ENCODE assay signal across 8 cellular contexts in the genomic region with DNA sequence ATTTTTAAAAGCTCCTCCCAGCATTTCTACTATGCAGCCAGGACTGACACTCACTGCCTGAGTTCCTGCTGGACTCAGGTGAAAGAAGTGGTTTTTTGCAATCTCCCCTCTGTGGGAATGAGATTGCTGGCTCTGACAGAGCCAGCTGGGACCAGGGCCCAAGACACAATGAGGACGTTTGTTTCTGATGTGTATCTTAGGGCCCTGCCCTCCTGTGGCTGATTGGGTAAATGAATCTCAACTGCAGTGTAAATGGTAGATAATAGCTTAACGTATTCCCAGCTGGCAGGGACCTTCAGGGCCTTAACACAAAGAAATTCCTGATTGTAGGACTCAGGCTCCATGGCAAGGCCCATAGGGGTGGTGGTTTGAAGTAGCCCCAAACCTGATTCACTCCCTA.
DNase-seq lines count a peak whose midpoint lies in the region; ATAC-seq and TF ChIP-seq lines count a peak whose summit lies in the region.

No MANE protein-coding gene starts in this region.

- TF ChIP-seq CTCF in SK-N-SH (IDR thresholded peaks at IDR 0.05) = peak; percentile 23; the same call in 1 of the 2 replicates
- no peak for TF ChIP-seq CTCF in CD8-positive, alpha-beta T cell (IDR thresholded peaks at IDR 0.05)

- H3K4me3 Mint-ChIP-seq in CD8-positive, alpha-beta T cell = no peak overlapping the region

- no peaks in the 10 kb centered on the region for H3K27me3 Mint-ChIP-seq in CD8-positive, alpha-beta T cell (ENCODE audit: low read depth)

- no peak overlapping the region for H3K4me2 ChIP-seq in SK-N-SH

- H3K4me1 Mint-ChIP-seq in CD8-positive, alpha-beta T cell (ENCODE audit: low read depth) = no peaks in the 10 kb centered on the region

- peak; percentile 14; the same call in 1 of the 2 replicates for TF ChIP-seq RAD21 in SK-N-SH (IDR thresholded peaks at IDR 0.05; ENCODE audit: low read length)

- no peak overlapping the region for H3K9ac ChIP-seq in SK-N-SH

- H3K9me3 ChIP-seq in SK-N-SH = no peaks in the 10 kb centered on the region
- no peaks in the 10 kb centered on the region for H3K9me3 ChIP-seq in effector memory CD4-positive, alpha-beta T cell (ENCODE audit: control insufficient read depth, low read length)
- no peaks in the 10 kb centered on the region for H3K9me3 ChIP-seq in CD8-positive, alpha-beta T cell (ENCODE audit: low read length)

- H4K20me1 ChIP-seq in SK-N-SH (ENCODE audit: insufficient read depth) = no peaks in the 10 kb centered on the region

- peaks cover 3% of the 10 kb centered on the region; the same call in 1 of the 2 replicates for H3K27me3 ChIP-seq in SK-N-SH (ENCODE audit: insufficient read depth)
- no peaks in the 10 kb centered on the region for H3K27me3 ChIP-seq in effector memory CD4-positive, alpha-beta T cell (replicated peaks; ENCODE audit: control insufficient read depth, insufficient read depth, low read length, poor library complexity, severe bottlenecking)
- H3K27me3 ChIP-seq in CD8-positive, alpha-beta T cell (ENCODE audit: insufficient read depth, low read length) = no peaks in the 10 kb centered on the region

- CTCF ChIA-PET in SK-N-SH (lab: Yijun Ruan, JAX) = interaction anchor here (1.2 to 1.5 kb wide), 2 partner anchors 235 to 517 kb away, joined by 4 to 6 read pairs; a partner anchor contains a TSS
- CTCF ChIA-PET in CD8-positive, alpha-beta T cell (lab: Charles Lee) = no interaction called here

- no peak overlapping the region for H3K27ac Mint-ChIP-seq in CD8-positive, alpha-beta T cell

- H3K4me3 ChIP-seq in SK-N-SH (ENCODE audit: low read depth in 2 of 2, low read length in 1 of 2) = no peak overlapping the region
- no peak overlapping the region for H3K4me3 ChIP-seq in effector memory CD4-positive, alpha-beta T cell (ENCODE audit: insufficient read depth, low read depth, low read length, poor library complexity, severe bottlenecking)
- no peak overlapping the region for H3K4me3 ChIP-seq in CD8-positive, alpha-beta T cell (ENCODE audit: low read depth, low read length)

- 11% methylated on average over 2 of the region's 2 CpGs for WGBS in SK-N-SH (ENCODE audit: low lambda C conversion rate)

- POLR2A ChIA-PET in SK-N-SH (lab: Yijun Ruan, JAX) = no interaction called here
- POLR2A ChIA-PET in CD8-positive, alpha-beta T cell (lab: Charles Lee) = no interaction called here

- H2AFZ ChIP-seq in SK-N-SH (ENCODE audit: low read depth) = no peak overlapping the region

- peaks cover 0 to 3% of the 10 kb centered on the region in 2 experiments; a peak in 1 of 4 replicates for H3K4me1 ChIP-seq in SK-N-SH (ENCODE audit: control insufficient read depth in 1 of 2, insufficient read depth in 2 of 2, low read depth in 1 of 2, low read length in 1 of 2)
- H3K4me1 ChIP-seq in effector memory CD4-positive, alpha-beta T cell (ENCODE audit: control insufficient read depth, insufficient read depth, low read length, poor library complexity, severe bottlenecking) = no peaks in the 10 kb centered on the region
- H3K4me1 ChIP-seq in CD8-positive, alpha-beta T cell (ENCODE audit: insufficient read depth, low read length) = no peaks in the 10 kb centered on the region

- H3K79me2 ChIP-seq in SK-N-SH (ENCODE audit: insufficient read depth) = no peaks in the 10 kb centered on the region

- H3K36me3 Mint-ChIP-seq in CD8-positive, alpha-beta T cell = no peaks in the 10 kb centered on the region

- no peaks in the 10 kb centered on the region for H3F3A ChIP-seq in SK-N-SH (replicated peaks; ENCODE audit: insufficient read depth)

- peak; percentile 3 for DNase-seq in DMS114 treated with DMSO at 0.1 percent for 48 hours (lab: John Stamatoyannopoulos, UW; ENCODE audit: unreplicated experiment)
- DNase-seq in SK-N-SH = peak; percentile 19
- peak in 1 of 2 donors; percentile 6 for DNase-seq in left colon
- DNase-seq in HPDE6-E6E7 (ENCODE audit: extremely low spot score) = no peak
- DNase-seq in effector memory CD4-positive, alpha-beta T cell = no peak
- DNase-seq in activated CD4-positive, alpha-beta T cell treated with anti-CD3 and anti-CD28 coated beads for 48 hours = no peak
- DNase-seq in CD8-positive, alpha-beta T cell = no peak

- no peak for TF ChIP-seq EP300 in SK-N-SH (IDR thresholded peaks at IDR 0.05; ENCODE audit: borderline replicate concordance in 1 of 2, low read depth in 1 of 2, low read length in 1 of 2)

- ATAC-seq in HG03469 (IDR thresholded peaks at IDR 0.05; ENCODE audit: unreplicated experiment) = peak; percentile 74
- ATAC-seq in left colon = peak; percentile 64
- no peak for ATAC-seq in CD8-positive, alpha-beta T cell

- H3K9me3 Mint-ChIP-seq in CD8-positive, alpha-beta T cell = no peaks in the 10 kb centered on the region

- H3K27ac ChIP-seq in SK-N-SH (ENCODE audit: low read depth in 2 of 2, low read length in 1 of 2) = no peak overlapping the region
- no peak overlapping the region for H3K27ac ChIP-seq in effector memory CD4-positive, alpha-beta T cell (ENCODE audit: insufficient read depth, low read length, poor library complexity, severe bottlenecking)
- H3K27ac ChIP-seq in CD8-positive, alpha-beta T cell (ENCODE audit: low read depth, low read length) = no peak overlapping the region

- H3K36me3 ChIP-seq in SK-N-SH (replicated peaks in 1 of 2; ENCODE audit: control insufficient read depth in 1 of 2, insufficient read depth in 2 of 2, low read length in 1 of 2) = no peaks in the 10 kb centered on the region
- no peaks in the 10 kb centered on the region for H3K36me3 ChIP-seq in effector memory CD4-positive, alpha-beta T cell (ENCODE audit: control insufficient read depth, insufficient read depth, low read length)
- H3K36me3 ChIP-seq in CD8-positive, alpha-beta T cell (ENCODE audit: insufficient read depth, low read length) = no peaks in the 10 kb centered on the region

- intact Hi-C loops in left colon (cut with DNase I, micrococcal nuclease) = no loop called here
- intact Hi-C loops in CD8-positive, alpha-beta T cell (cut with DNase I, micrococcal nuclease) = no loop called here

- H3K9me2 ChIP-seq in SK-N-SH = no peaks in the 10 kb centered on the region

TF ChIP-seq in SK-N-SH, 30 proteins besides CTCF, POLR2A, EP300 and RAD21:
- TF ChIP-seq, protein P1, sequence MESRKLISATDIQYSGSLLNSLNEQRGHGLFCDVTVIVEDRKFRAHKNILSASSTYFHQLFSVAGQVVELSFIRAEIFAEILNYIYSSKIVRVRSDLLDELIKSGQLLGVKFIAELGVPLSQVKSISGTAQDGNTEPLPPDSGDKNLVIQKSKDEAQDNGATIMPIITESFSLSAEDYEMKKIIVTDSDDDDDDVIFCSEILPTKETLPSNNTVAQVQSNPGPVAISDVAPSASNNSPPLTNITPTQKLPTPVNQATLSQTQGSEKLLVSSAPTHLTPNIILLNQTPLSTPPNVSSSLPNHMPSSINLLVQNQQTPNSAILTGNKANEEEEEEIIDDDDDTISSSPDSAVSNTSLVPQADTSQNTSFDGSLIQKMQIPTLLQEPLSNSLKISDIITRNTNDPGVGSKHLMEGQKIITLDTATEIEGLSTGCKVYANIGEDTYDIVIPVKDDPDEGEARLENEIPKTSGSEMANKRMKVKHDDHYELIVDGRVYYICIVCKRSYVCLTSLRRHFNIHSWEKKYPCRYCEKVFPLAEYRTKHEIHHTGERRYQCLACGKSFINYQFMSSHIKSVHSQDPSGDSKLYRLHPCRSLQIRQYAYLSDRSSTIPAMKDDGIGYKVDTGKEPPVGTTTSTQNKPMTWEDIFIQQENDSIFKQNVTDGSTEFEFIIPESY (IDR thresholded peaks at IDR 0.05; ENCODE audit: borderline replicate concordance, low read depth) = no peak
- TF ChIP-seq, protein P2, sequence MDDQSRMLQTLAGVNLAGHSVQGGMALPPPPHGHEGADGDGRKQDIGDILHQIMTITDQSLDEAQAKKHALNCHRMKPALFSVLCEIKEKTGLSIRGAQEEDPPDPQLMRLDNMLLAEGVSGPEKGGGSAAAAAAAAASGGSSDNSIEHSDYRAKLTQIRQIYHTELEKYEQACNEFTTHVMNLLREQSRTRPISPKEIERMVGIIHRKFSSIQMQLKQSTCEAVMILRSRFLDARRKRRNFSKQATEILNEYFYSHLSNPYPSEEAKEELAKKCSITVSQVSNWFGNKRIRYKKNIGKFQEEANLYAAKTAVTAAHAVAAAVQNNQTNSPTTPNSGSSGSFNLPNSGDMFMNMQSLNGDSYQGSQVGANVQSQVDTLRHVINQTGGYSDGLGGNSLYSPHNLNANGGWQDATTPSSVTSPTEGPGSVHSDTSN (IDR thresholded peaks at IDR 0.05) = no peak
- TF ChIP-seq, protein P3, sequence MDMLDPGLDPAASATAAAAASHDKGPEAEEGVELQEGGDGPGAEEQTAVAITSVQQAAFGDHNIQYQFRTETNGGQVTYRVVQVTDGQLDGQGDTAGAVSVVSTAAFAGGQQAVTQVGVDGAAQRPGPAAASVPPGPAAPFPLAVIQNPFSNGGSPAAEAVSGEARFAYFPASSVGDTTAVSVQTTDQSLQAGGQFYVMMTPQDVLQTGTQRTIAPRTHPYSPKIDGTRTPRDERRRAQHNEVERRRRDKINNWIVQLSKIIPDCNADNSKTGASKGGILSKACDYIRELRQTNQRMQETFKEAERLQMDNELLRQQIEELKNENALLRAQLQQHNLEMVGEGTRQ (IDR thresholded peaks at IDR 0.05; ENCODE audit: borderline replicate concordance, low read depth, low read length) = no peak
- no peak for TF ChIP-seq NRF1 (IDR thresholded peaks at IDR 0.05; ENCODE audit: low read depth, low read length)
- TF ChIP-seq RCOR1 (IDR thresholded peaks at IDR 0.05; ENCODE audit: low read length) = no peak
- TF ChIP-seq POLR2AphosphoS5 (IDR thresholded peaks at IDR 0.05; ENCODE audit: low read depth, low read length) = no peak
- TF ChIP-seq, protein P4, sequence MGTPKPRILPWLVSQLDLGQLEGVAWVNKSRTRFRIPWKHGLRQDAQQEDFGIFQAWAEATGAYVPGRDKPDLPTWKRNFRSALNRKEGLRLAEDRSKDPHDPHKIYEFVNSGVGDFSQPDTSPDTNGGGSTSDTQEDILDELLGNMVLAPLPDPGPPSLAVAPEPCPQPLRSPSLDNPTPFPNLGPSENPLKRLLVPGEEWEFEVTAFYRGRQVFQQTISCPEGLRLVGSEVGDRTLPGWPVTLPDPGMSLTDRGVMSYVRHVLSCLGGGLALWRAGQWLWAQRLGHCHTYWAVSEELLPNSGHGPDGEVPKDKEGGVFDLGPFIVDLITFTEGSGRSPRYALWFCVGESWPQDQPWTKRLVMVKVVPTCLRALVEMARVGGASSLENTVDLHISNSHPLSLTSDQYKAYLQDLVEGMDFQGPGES (IDR thresholded peaks at IDR 0.05; ENCODE audit: low read depth, low read length) = no peak
- no peak for TF ChIP-seq FOSL2 (IDR thresholded peaks at IDR 0.05; ENCODE audit: borderline replicate concordance, low read depth)
- TF ChIP-seq TEAD4 (IDR thresholded peaks at IDR 0.05; ENCODE audit: borderline replicate concordance, insufficient read depth) = no peak
- no peak for TF ChIP-seq GATA2 (CRISPR knock-in tag; IDR thresholded peaks at IDR 0.05)
- no peak for TF ChIP-seq EZH2phosphoT487 (IDR thresholded peaks at IDR 0.05; ENCODE audit: borderline replicate concordance, low read depth)
- TF ChIP-seq SMC3 (IDR thresholded peaks at IDR 0.05; ENCODE audit: low read depth, low read length) = no peak

Comparison
In these comparisons a context has a peak if more than half of its experiments do, and no peak if none do; other contexts are left out.
1. DNase-seq: peak in DMS114 treated with DMSO at 0.1 percent for 48 hours (single experiment) and SK-N-SH (single experiment); none in HPDE6-E6E7 (single experiment), effector memory CD4-positive, alpha-beta T cell (0 of 3), activated CD4-positive, alpha-beta T cell treated with anti-CD3 and anti-CD28 coated beads for 48 hours (single experiment) and CD8-positive, alpha-beta T cell (0 of 7).